ENCODE assay signal across 18 cellular contexts in the genomic region with DNA sequence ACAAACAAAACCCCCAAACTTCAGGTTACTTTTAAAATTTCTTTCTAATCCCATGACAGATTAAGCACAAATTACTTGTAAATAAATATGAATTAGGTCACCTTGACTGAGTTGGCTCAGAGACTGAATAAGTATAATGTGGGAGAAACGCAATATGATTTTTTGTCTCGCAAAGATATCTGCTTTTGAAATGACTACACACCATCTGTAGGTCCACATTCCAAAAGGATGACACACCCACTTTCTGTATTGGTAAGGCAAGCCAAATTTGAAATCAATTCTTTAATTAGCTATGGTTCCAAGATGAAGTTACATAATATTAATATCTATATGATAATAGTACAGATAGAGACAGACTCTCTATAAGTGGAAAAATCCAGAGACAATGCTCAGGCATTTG.
DNase-seq lines count a peak whose midpoint lies in the region; ATAC-seq and TF ChIP-seq lines count a peak whose summit lies in the region.
"Had no signal": no experiment of that assay in that cellular context is flagged by ENCODE, and none has a peak within 500 bp of the region (broad histone marks: within the 10 kb centered on the region; RNA-seq: fewer than 3 reads in every experiment).

No MANE protein-coding gene starts in this region.

- H3K27me3 ChIP-seq in PC-3 (ENCODE audit: low read length), result no peaks in the 10 kb centered on the region
- H3K27me3 ChIP-seq in endodermal cell (ENCODE audit: control insufficient read depth, insufficient read depth, low read length, poor library complexity, severe bottlenecking), result no peaks in the 10 kb centered on the region
- H3K27me3 ChIP-seq: BLaER1 had no signal

- BruUV-seq in PC-3 (replicated peaks; lab: Mats Ljungman, UMichigan), result no TSS peak

- no peak for TF ChIP-seq CTCF in PC-3 (conservative IDR thresholded peaks at IDR 0.05; ENCODE audit: low read depth, low read length)
- TF ChIP-seq CTCF in endodermal cell (conservative IDR thresholded peaks at IDR 0.05), result no peak
- no peak for TF ChIP-seq CTCF in nephron progenitor cell (IDR thresholded peaks at IDR 0.05)

- no peaks in the 10 kb centered on the region for H3K27me3 Mint-ChIP-seq in endodermal cell (ENCODE audit: insufficient read depth)
- no peaks in the 10 kb centered on the region for H3K27me3 Mint-ChIP-seq in nephron progenitor cell (ENCODE audit: low read depth, poor library complexity)

- H3K4me2 ChIP-seq in PC-3 (ENCODE audit: low read length), result no peak overlapping the region
- H3K4me2 ChIP-seq: BLaER1, PC-9 had no signal

- H3K9ac ChIP-seq in PC-3 (ENCODE audit: low read length) (no peak overlapping the region), endodermal cell (ENCODE audit: extremely low read depth, low read length, poor library complexity, severe bottlenecking) (no peak overlapping the region)
- H3K9ac ChIP-seq: BLaER1 had no signal

- H3K36me3 ChIP-seq in PC-3 (ENCODE audit: low read depth, low read length), result peaks cover 12% of the 10 kb centered on the region; the same call in 1 of the 2 replicates
- H3K36me3 ChIP-seq in endodermal cell (ENCODE audit: control insufficient read depth, insufficient read depth, low read length), result peaks cover 87% of the 10 kb centered on the region

- H3K27ac ChIP-seq in PC-3 (ENCODE audit: low read length) (no peak overlapping the region), endodermal cell (ENCODE audit: low read depth, low read length) (no peak overlapping the region)
- H3K27ac ChIP-seq: BLaER1, PC-9, RWPE1 had no signal

- no peak for ATAC-seq in PC-3
- ATAC-seq in HG02870 (IDR thresholded peaks at IDR 0.05; ENCODE audit: unreplicated experiment), result no peak
- no peak for ATAC-seq in GM21528 (IDR thresholded peaks at IDR 0.05; ENCODE audit: low FRiP score, unreplicated experiment)
- ATAC-seq: CD8-positive, alpha-beta T cell had no signal

- peak; percentile 46 for DNase-seq in EL
- DNase-seq in PC-3, result peak; percentile 41
- no peak for DNase-seq in endodermal cell
- DNase-seq in nephron progenitor cell, result no peak
- no peak for DNase-seq in activated CD4-positive, CD25-positive, alpha-beta regulatory T cell (lab: John Stamatoyannopoulos, UW)
- DNase-seq: Calu3; CD8-positive, alpha-beta T cell; DMS53; H9; NCI-H187; NCI-H2107; NCI-H345; NCI-H524 treated with DMSO at 0.1 percent for 48 hours had no signal

- no peaks in the 10 kb centered on the region for H4K20me1 ChIP-seq in PC-3 (ENCODE audit: low read length)

- H3K9me3 ChIP-seq in PC-3 (ENCODE audit: low read length) (no peaks in the 10 kb centered on the region), endodermal cell (ENCODE audit: control insufficient read depth, low read length) (no peaks in the 10 kb centered on the region)
- H3K9me3 ChIP-seq: BLaER1 had no signal

- H3K4me3 ChIP-seq in PC-3 (ENCODE audit: low read length), result no peak overlapping the region
- no peak overlapping the region for H3K4me3 ChIP-seq in endodermal cell (ENCODE audit: low read length)
- H3K4me3 ChIP-seq: BLaER1, PC-9 had no signal

- no peaks in the 10 kb centered on the region for H3K9me2 ChIP-seq in PC-3 (replicated peaks; ENCODE audit: low read length)

- H3K79me2 ChIP-seq in PC-3 (ENCODE audit: low read length), result no peaks in the 10 kb centered on the region

- H3K9me3 Mint-ChIP-seq in endodermal cell, result no peaks in the 10 kb centered on the region
- H3K9me3 Mint-ChIP-seq in nephron progenitor cell, result no peaks in the 10 kb centered on the region
- H3K9me3 Mint-ChIP-seq: CD8-positive, alpha-beta T cell; H9 had no signal

- POLR2A ChIA-PET in PC-3 (lab: Charles Lee; ENCODE audit: unreplicated experiment), result no interaction called here

- H3K36me3 Mint-ChIP-seq in endodermal cell (ENCODE audit: low read depth) (peaks cover 65% of the 10 kb centered on the region), nephron progenitor cell (ENCODE audit: low read depth) (peaks cover 66% of the 10 kb centered on the region)

- H3K4me1 Mint-ChIP-seq in endodermal cell, result no peaks in the 10 kb centered on the region
- no peaks in the 10 kb centered on the region for H3K4me1 Mint-ChIP-seq in nephron progenitor cell
- H3K4me1 Mint-ChIP-seq: H9 had no signal

- intact Hi-C loops in PC-3 (cut with micrococcal nuclease), result no loop called here

- no peak overlapping the region for H3K4me3 Mint-ChIP-seq in endodermal cell
- no peak overlapping the region for H3K4me3 Mint-ChIP-seq in nephron progenitor cell
- H3K4me3 Mint-ChIP-seq: CD8-positive, alpha-beta T cell; H9 had no signal

- 100% methylated on average over 2 of the region's 2 CpGs for WGBS in endodermal cell (ENCODE audit: insufficient coverage in 1 of 2, insufficient read length in 1 of 2), 2 experiments

- H3K4me1 ChIP-seq in PC-3 (ENCODE audit: insufficient read depth, low read length) (peaks cover 7% of the 10 kb centered on the region; the same call in 1 of the 2 replicates), endodermal cell (ENCODE audit: control insufficient read depth, insufficient read depth, low read length) (no peaks in the 10 kb centered on the region)
- H3K4me1 ChIP-seq: BLaER1 had no signal

- no peaks in the 10 kb centered on the region for H3F3A ChIP-seq in PC-3 (ENCODE audit: low read length, unreplicated experiment)

- H2AFZ ChIP-seq in PC-3 (ENCODE audit: low read length), result no peak overlapping the region
- H2AFZ ChIP-seq: PC-9 had no signal

- CTCF ChIA-PET in PC-3 (lab: Charles Lee), result no interaction called here

- H3K27ac Mint-ChIP-seq in endodermal cell, result peak overlapping the region; percentile 26
- H3K27ac Mint-ChIP-seq in nephron progenitor cell, result peak overlapping the region; percentile 84
- H3K27ac Mint-ChIP-seq: CD8-positive, alpha-beta T cell had no signal

Comparison
In these comparisons a context has a peak if more than half of its experiments do, and no peak if none do; other contexts are left out.
1. DNase-seq: peak in EL (single experiment) and PC-3 (single experiment); none in endodermal cell (single experiment), nephron progenitor cell (single experiment) and activated CD4-positive, CD25-positive, alpha-beta regulatory T cell (0 of 4).